In genomic region chr2:119523383-119523958, GRCh38 we compare ENCODE assay signal across 17 cellular contexts. TPM values are rescaled to one million over a fixed set of nuclear protein-coding genes. Genes with fewer than 3 reads are reported as not detected.
A peak's percentile ranks its signal among the peaks of the same experiment; 100 is the strongest.
DNase-seq lines count a peak whose midpoint lies in the region; ATAC-seq and TF ChIP-seq lines count a peak whose summit lies in the region.
"Had no signal": no experiment of that assay in that cellular context is flagged by ENCODE, and none has a peak within 500 bp of the region (broad histone marks: within the 10 kb centered on the region; RNA-seq: fewer than 3 reads in every experiment).

No MANE protein-coding gene starts in this region.

- no peaks in the 10 kb centered on the region for H3K27me3 ChIP-seq in right cardiac atrium (ENCODE audit: control insufficient read depth, insufficient read depth)
- peaks cover 8% of the 10 kb centered on the region for H3K27me3 ChIP-seq in muscle layer of duodenum (ENCODE audit: low read depth, low read length)
- H3K27me3 ChIP-seq in upper lobe of right lung, result peaks cover 33% of the 10 kb centered on the region
- peaks cover 66% of the 10 kb centered on the region for H3K27me3 ChIP-seq in GM23248 (replicated peaks; ENCODE audit: insufficient read depth)
- H3K27me3 ChIP-seq: SJCRH30 had no signal

- no peak for ATAC-seq in right cardiac atrium
- no peak for ATAC-seq in left ventricle myocardium superior
- no peak for ATAC-seq in upper lobe of right lung
- ATAC-seq: activated CD4-positive, alpha-beta T cell treated with anti-CD3 and anti-CD28 coated beads for 36 hours; K562; stimulated activated naive CD8-positive, alpha-beta T cell treated with anti-CD3 and anti-CD28 coated beads, Interleukin-15, Interleukin-2, amounts not matched to agents 100 U/mL and 50 U/mL, for 24 hours had no signal

- intact Hi-C loops in right cardiac atrium (cut with DNase I), result loop anchor here in 1 of 4 donors (10.0 kb wide), 1 partner anchor 121 kb away; no protein-coding TSS in a partner anchor
- intact Hi-C loops in left ventricle myocardium superior (cut with micrococcal nuclease), result no loop called here
- intact Hi-C loops in upper lobe of right lung (cut with DNase I), result no loop called here

- no peak for DNase-seq in right cardiac atrium
- DNase-seq in left ventricle myocardium superior, result no peak
- no peak for DNase-seq in epithelial cell of proximal tubule (ENCODE audit: low read depth)
- DNase-seq in upper lobe of right lung, result no peak
- no peak for DNase-seq in GM23248
- no peak for DNase-seq in NCI-H82 treated with DMSO at 0.1 percent for 48 hours (lab: John Stamatoyannopoulos, UW; ENCODE audit: unreplicated experiment)
- no peak for DNase-seq in germinal center (ENCODE audit: low spot score)
- DNase-seq: activated CD8-positive, alpha-beta memory T cell treated with anti-CD3 and anti-CD28 coated beads, Interleukin-2, amount 50 U/mL, for 4 hours; effector memory CD4-positive, alpha-beta T cell; NCI-H1048; posterior cingulate gyrus; SJCRH30; stimulated activated naive CD8-positive, alpha-beta T cell treated with anti-CD3 and anti-CD28 coated beads, Interleukin-15, Interleukin-2, amounts not matched to agents 100 U/mL and 50 U/mL, for 24 hours had no signal

- no peaks in the 10 kb centered on the region for H4K20me1 ChIP-seq in GM23248 (ENCODE audit: insufficient read depth)

- no peak overlapping the region for H2AFZ ChIP-seq in GM23248

- H3K9me3 ChIP-seq in right cardiac atrium (ENCODE audit: control insufficient read depth, low read length) (no peaks in the 10 kb centered on the region), muscle layer of duodenum (ENCODE audit: control insufficient read depth in 1 of 2, low read length in 2 of 2) (no peaks in the 10 kb centered on the region), upper lobe of right lung (no peaks in the 10 kb centered on the region), GM23248 (ENCODE audit: low read depth) (no peaks in the 10 kb centered on the region)
- H3K9me3 ChIP-seq: breast epithelium, SJCRH30 had no signal

- in situ Hi-C loops in GM23248 (cut with MboI), result no loop called here

- H3K4me1 ChIP-seq in right cardiac atrium (ENCODE audit: control insufficient read depth, insufficient read depth, low read length), result no peaks in the 10 kb centered on the region
- peaks cover 0 to 10% of the 10 kb centered on the region in 2 donors for H3K4me1 ChIP-seq in muscle layer of duodenum (ENCODE audit: control insufficient read depth in 1 of 2, insufficient read depth in 2 of 2, low read length in 2 of 2)
- H3K4me1 ChIP-seq in upper lobe of right lung, result no peaks in the 10 kb centered on the region
- H3K4me1 ChIP-seq in GM23248 (ENCODE audit: insufficient read depth), result no peaks in the 10 kb centered on the region
- H3K4me1 ChIP-seq: breast epithelium, SJCRH30 had no signal

- H3K9me2 ChIP-seq in GM23248 (ENCODE audit: insufficient read depth), result no peaks in the 10 kb centered on the region

- 5% methylated on average over 23 of the region's 23 CpGs for WGBS in right cardiac atrium
- WGBS in GM23248 (ENCODE audit: low coverage in 1 of 2, low lambda C conversion rate in 2 of 2, missing lambda C conversion rate in 2 of 2), 2 experiments, result 4 to 7% methylated on average over 23 of the region's 23 CpGs

- peak overlapping the region; percentile 4 for H3K4me3 ChIP-seq in right cardiac atrium (ENCODE audit: low read length)
- H3K4me3 ChIP-seq in epithelial cell of proximal tubule (ENCODE audit: low read depth, low read length), result peak overlapping the region; percentile 0
- peak overlapping the region; percentile 32 to 55 for H3K4me3 ChIP-seq in muscle layer of duodenum (ENCODE audit: low read depth in 1 of 2, low read length in 2 of 2)
- H3K4me3 ChIP-seq in upper lobe of right lung, result peak overlapping the region; percentile 45
- no peak overlapping the region for H3K4me3 ChIP-seq in GM23248
- H3K4me3 ChIP-seq: breast epithelium, K562, SJCRH30 had no signal

- no peaks in the 10 kb centered on the region for H3K79me2 ChIP-seq in GM23248 (ENCODE audit: insufficient read depth)

- H3K27ac ChIP-seq in right cardiac atrium (ENCODE audit: low read length) (no peak overlapping the region), muscle layer of duodenum (ENCODE audit: low read length) (no peak overlapping the region), upper lobe of right lung (peak overlapping the region; percentile 60), GM23248 (no peak overlapping the region)
- H3K27ac ChIP-seq: breast epithelium, SJCRH30 had no signal

- TF ChIP-seq CTCF in epithelial cell of proximal tubule (conservative IDR thresholded peaks at IDR 0.05; ENCODE audit: low read depth, low read length) (no peak), upper lobe of right lung (IDR thresholded peaks at IDR 0.05) (no peak)

- no peaks in the 10 kb centered on the region for H3K36me3 ChIP-seq in muscle layer of duodenum (ENCODE audit: control insufficient read depth in 1 of 2, insufficient read depth in 2 of 2, low read length in 2 of 2)
- H3K36me3 ChIP-seq in upper lobe of right lung, result no peaks in the 10 kb centered on the region
- no peaks in the 10 kb centered on the region for H3K36me3 ChIP-seq in GM23248 (ENCODE audit: low read depth)
- H3K36me3 ChIP-seq: breast epithelium, SJCRH30 had no signal

- H3F3A ChIP-seq in GM23248 (ENCODE audit: insufficient read depth), result no peaks in the 10 kb centered on the region

- H3K9ac ChIP-seq in GM23248, result no peak overlapping the region

- no peak overlapping the region for H3K4me2 ChIP-seq in GM23248 (ENCODE audit: unreplicated experiment)

RNA-seq across cellular contexts. Expression of gene SCTR, which starts 0.8 kb away (rescaled TPM):
- total RNA-seq in right cardiac atrium, result under 1 TPM in 2 of 4 donors, not detected in 2; 0.38 to 0.40 TPM
- polyA plus RNA-seq in right cardiac atrium, result 0.50 TPM
- total RNA-seq in left ventricle myocardium superior, result 1.0 TPM
- not detected in 2 replicates for total RNA-seq in epithelial cell of proximal tubule
- total RNA-seq in upper lobe of right lung, result 21.0 TPM
- not detected in 2 replicates for total RNA-seq in GM23248 (2014; rRNA removed; shearing (Covaris generic))
- not detected in 2 replicates for polyA plus RNA-seq in GM23248 (2016; fragmentation: Nextera tagmentation; extraction: Ambion mirVana)
- total RNA-seq: activated CD4-positive, alpha-beta T cell treated with anti-CD3 and anti-CD28 coated beads for 36 hours; breast epithelium; K562; SJCRH30 had no signal
- polyA plus RNA-seq: K562 had no signal

RNA-seq across cellular contexts. Expression of gene CFAP221, which starts 20.8 kb away (rescaled TPM):
- total RNA-seq in right cardiac atrium (1 to 10 TPM; 1.5 to 3.7 (median 2.2) TPM), left ventricle myocardium superior (0.79 TPM), epithelial cell of proximal tubule (0.80 TPM in 1 of 2 replicates, not detected in the other), upper lobe of right lung (26.3 TPM)
- polyA plus RNA-seq in right cardiac atrium (0.63 TPM), GM23248 (2016; fragmentation: Nextera tagmentation; extraction: Ambion mirVana) (0.16 and 0.27 TPM in 2 replicates)
- total RNA-seq in GM23248 (2014; rRNA removed; shearing (Covaris generic)), result not detected in 2 replicates
- total RNA-seq: activated CD4-positive, alpha-beta T cell treated with anti-CD3 and anti-CD28 coated beads for 36 hours; SJCRH30 had no signal

Comparison
In these comparisons a context has a peak if more than half of its experiments do, and no peak if none do; other contexts are left out.
1. RNA of gene SCTR, which starts 0.8 kb away (total RNA-seq): 21.0 TPM in upper lobe of right lung (single experiment); 1.0 TPM in left ventricle myocardium superior (single experiment), 0.38 to 0.40 TPM in right cardiac atrium, not detected in epithelial cell of proximal tubule and not detected in GM23248; every median in the first group is over 10 times any median in the second.